1 cellular context compared by ENCODE assay signal in the genomic region with DNA sequence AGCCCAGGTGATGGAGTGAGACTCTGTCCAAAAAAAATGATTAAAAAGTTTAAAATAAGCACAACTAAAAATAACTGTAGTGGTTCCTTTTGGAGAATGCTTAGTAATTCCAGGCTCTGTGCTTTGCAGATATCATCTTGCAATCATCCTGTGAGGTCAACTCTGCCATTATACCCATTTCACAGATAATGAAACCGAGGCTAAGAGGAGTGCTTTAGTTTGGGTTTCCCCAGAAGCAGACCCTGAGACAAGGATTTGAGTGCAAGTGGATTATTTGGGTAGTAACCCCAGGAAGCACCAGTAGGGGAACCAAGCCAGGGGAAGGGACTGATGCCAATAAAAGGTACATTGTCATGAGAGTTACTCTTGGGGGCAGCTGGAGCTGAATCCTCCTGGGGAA.
TF ChIP-seq lines count a peak whose summit lies in the region.

No MANE protein-coding gene starts in this region.

TF ChIP-seq in GM12878, 131 proteins besides CTCF, POLR2A, EP300 and RAD21:
- no peak for TF ChIP-seq TAF1 (IDR thresholded peaks at IDR 0.05; ENCODE audit: borderline replicate concordance, low read depth, low read length)
- no peak for TF ChIP-seq CEBPB (IDR thresholded peaks at IDR 0.05; ENCODE audit: borderline replicate concordance in 1 of 2, low read depth in 2 of 2, low read length in 2 of 2)
- TF ChIP-seq, protein P1, sequence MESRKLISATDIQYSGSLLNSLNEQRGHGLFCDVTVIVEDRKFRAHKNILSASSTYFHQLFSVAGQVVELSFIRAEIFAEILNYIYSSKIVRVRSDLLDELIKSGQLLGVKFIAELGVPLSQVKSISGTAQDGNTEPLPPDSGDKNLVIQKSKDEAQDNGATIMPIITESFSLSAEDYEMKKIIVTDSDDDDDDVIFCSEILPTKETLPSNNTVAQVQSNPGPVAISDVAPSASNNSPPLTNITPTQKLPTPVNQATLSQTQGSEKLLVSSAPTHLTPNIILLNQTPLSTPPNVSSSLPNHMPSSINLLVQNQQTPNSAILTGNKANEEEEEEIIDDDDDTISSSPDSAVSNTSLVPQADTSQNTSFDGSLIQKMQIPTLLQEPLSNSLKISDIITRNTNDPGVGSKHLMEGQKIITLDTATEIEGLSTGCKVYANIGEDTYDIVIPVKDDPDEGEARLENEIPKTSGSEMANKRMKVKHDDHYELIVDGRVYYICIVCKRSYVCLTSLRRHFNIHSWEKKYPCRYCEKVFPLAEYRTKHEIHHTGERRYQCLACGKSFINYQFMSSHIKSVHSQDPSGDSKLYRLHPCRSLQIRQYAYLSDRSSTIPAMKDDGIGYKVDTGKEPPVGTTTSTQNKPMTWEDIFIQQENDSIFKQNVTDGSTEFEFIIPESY (IDR thresholded peaks at IDR 0.05), result no peak
TF ChIP-seq in GM12878: peak in this region for 0.
